16 cellular contexts compared by ENCODE assay signal in genomic region chr2:46305177-46305576, GRCh38. TPM values are rescaled to one million over a fixed set of nuclear protein-coding genes. Genes with fewer than 3 reads are reported as not detected.
DNase-seq lines count a peak whose midpoint lies in the region; ATAC-seq and TF ChIP-seq lines count a peak whose summit lies in the region.
"Had no signal": no experiment of that assay in that cellular context is flagged by ENCODE, and none has a peak within 500 bp of the region (broad histone marks: within the 10 kb centered on the region; RNA-seq: fewer than 3 reads in every experiment).

No MANE protein-coding gene starts in this region.

- in situ Hi-C loops in gastrocnemius medialis (cut with MboI; ENCODE audit: low sequenced_read_pairs in 4 of 4), result no loop called here

- no peak for DNase-seq in activated CD4-positive, alpha-beta T cell treated with anti-CD3 and anti-CD28 coated beads, Interleukin-2, amount 10 ng/mL, durations not matched to agents 24 days and 14 days
- DNase-seq in activated CD4-positive, alpha-beta T cell treated with anti-CD3 and anti-CD28 coated beads, Interleukin-2, amount 50 U/mL, for 1 hour, result no peak
- DNase-seq in Jurkat, Clone E6-1 (ENCODE audit: low read depth, low spot score), result no peak
- no peak for DNase-seq in central memory CD8-positive, alpha-beta T cell (ENCODE audit: low spot score in 2 of 2)
- DNase-seq in gastrocnemius medialis (no peak), NCI-H2227 (lab: John Stamatoyannopoulos, UW; ENCODE audit: unreplicated experiment) (no peak)
- DNase-seq in activated T-cell treated with anti-CD3 and anti-CD28 coated beads, Interleukin-2, amount 50 U/mL, for 72 hours, result no peak
- DNase-seq: GF-D8, H7, IMR-90, NCI-H1417 treated with DMSO at 0.1 percent for 48 hours, ovary, SK-N-SH, spleen, WERI-Rb-1 had no signal

- H3K27me3 Mint-ChIP-seq in activated CD4-positive, alpha-beta T cell treated with anti-CD3 and anti-CD28 coated beads, Interleukin-2, amount 10 ng/mL, durations not matched to agents 24 days and 14 days, result peaks cover 67% of the 10 kb centered on the region
- peaks cover 52% of the 10 kb centered on the region for H3K27me3 Mint-ChIP-seq in central memory CD8-positive, alpha-beta T cell
- peaks cover 68% of the 10 kb centered on the region for H3K27me3 Mint-ChIP-seq in activated T-cell treated with anti-CD3 and anti-CD28 coated beads, Interleukin-2, amount 50 U/mL, for 72 hours (ENCODE audit: low read depth)

- TF ChIP-seq CTCF in gastrocnemius medialis (IDR thresholded peaks at IDR 0.05 in 4 of 5, conservative IDR thresholded peaks at IDR 0.05 in 1 of 5), result no peak

- no peak for TF ChIP-seq POLR2A in gastrocnemius medialis (IDR thresholded peaks at IDR 0.05)

- no peaks in the 10 kb centered on the region for H3K36me3 ChIP-seq in gastrocnemius medialis
- H3K36me3 ChIP-seq: ovary, spleen, WERI-Rb-1 had no signal

- intact Hi-C loops in activated CD4-positive, alpha-beta T cell treated with anti-CD3 and anti-CD28 coated beads, Interleukin-2, amount 10 ng/mL, durations not matched to agents 24 days and 14 days (cut with micrococcal nuclease), result no loop called here
- intact Hi-C loops in gastrocnemius medialis (cut with DNase I; ENCODE audit: low total_unique reads), result no loop called here

- peak overlapping the region; percentile 11; the same call in 1 of the 2 replicates for H3K4me3 ChIP-seq in Jurkat, Clone E6-1 (ENCODE audit: low read length)
- H3K4me3 ChIP-seq in gastrocnemius medialis, result no peak overlapping the region
- H3K4me3 ChIP-seq: ovary, spleen had no signal

- peaks cover 8% of the 10 kb centered on the region for H3K36me3 Mint-ChIP-seq in activated CD4-positive, alpha-beta T cell treated with anti-CD3 and anti-CD28 coated beads, Interleukin-2, amount 10 ng/mL, durations not matched to agents 24 days and 14 days (ENCODE audit: low read depth)
- no peaks in the 10 kb centered on the region for H3K36me3 Mint-ChIP-seq in central memory CD8-positive, alpha-beta T cell (ENCODE audit: insufficient read depth)
- H3K36me3 Mint-ChIP-seq in activated T-cell treated with anti-CD3 and anti-CD28 coated beads, Interleukin-2, amount 50 U/mL, for 72 hours (ENCODE audit: insufficient read depth in 2 of 2), result peaks cover 0 to 5% of the 10 kb centered on the region in 2 donors

- peak overlapping the region; percentile 38 for H3K27ac Mint-ChIP-seq in activated CD4-positive, alpha-beta T cell treated with anti-CD3 and anti-CD28 coated beads, Interleukin-2, amount 10 ng/mL, durations not matched to agents 24 days and 14 days
- H3K27ac Mint-ChIP-seq in central memory CD8-positive, alpha-beta T cell (ENCODE audit: low read depth), result peak overlapping the region; percentile 50
- H3K27ac Mint-ChIP-seq in activated T-cell treated with anti-CD3 and anti-CD28 coated beads, Interleukin-2, amount 50 U/mL, for 72 hours, result no peak overlapping the region

- peaks cover 29% of the 10 kb centered on the region for H3K4me1 Mint-ChIP-seq in activated CD4-positive, alpha-beta T cell treated with anti-CD3 and anti-CD28 coated beads, Interleukin-2, amount 10 ng/mL, durations not matched to agents 24 days and 14 days
- H3K4me1 Mint-ChIP-seq in central memory CD8-positive, alpha-beta T cell, result peaks cover 28% of the 10 kb centered on the region
- H3K4me1 Mint-ChIP-seq in activated T-cell treated with anti-CD3 and anti-CD28 coated beads, Interleukin-2, amount 50 U/mL, for 72 hours (ENCODE audit: low read depth), result peaks cover 28% of the 10 kb centered on the region

- ATAC-seq in central memory CD8-positive, alpha-beta T cell (replicated peaks; ENCODE audit: extremely low read depth, poor library complexity, severe bottlenecking), result no peak
- ATAC-seq in gastrocnemius medialis (no peak), HG02678 (IDR thresholded peaks at IDR 0.05; ENCODE audit: unreplicated experiment) (no peak)
- ATAC-seq in activated T-cell treated with anti-CD3 and anti-CD28 coated beads, Interleukin-2, amount 50 U/mL, for 72 hours (replicated peaks in 1 of 2), result no peak

- H3K9me3 Mint-ChIP-seq in activated CD4-positive, alpha-beta T cell treated with anti-CD3 and anti-CD28 coated beads, Interleukin-2, amount 10 ng/mL, durations not matched to agents 24 days and 14 days, result peaks cover 12% of the 10 kb centered on the region
- no peaks in the 10 kb centered on the region for H3K9me3 Mint-ChIP-seq in central memory CD8-positive, alpha-beta T cell
- H3K9me3 Mint-ChIP-seq in activated T-cell treated with anti-CD3 and anti-CD28 coated beads, Interleukin-2, amount 50 U/mL, for 72 hours, result peaks cover 1 to 6% of the 10 kb centered on the region in 2 donors

- peak overlapping the region; percentile 56 for H3K4me3 Mint-ChIP-seq in activated CD4-positive, alpha-beta T cell treated with anti-CD3 and anti-CD28 coated beads, Interleukin-2, amount 10 ng/mL, durations not matched to agents 24 days and 14 days
- peak overlapping the region; percentile 71 for H3K4me3 Mint-ChIP-seq in central memory CD8-positive, alpha-beta T cell
- H3K4me3 Mint-ChIP-seq in activated T-cell treated with anti-CD3 and anti-CD28 coated beads, Interleukin-2, amount 50 U/mL, for 72 hours, result peak overlapping the region in 1 of 2 donors; percentile 56

- H3K4me1 ChIP-seq in gastrocnemius medialis, result peaks cover 42 to 63% of the 10 kb centered on the region in 2 donors

- no peaks in the 10 kb centered on the region for H3K9me3 ChIP-seq in gastrocnemius medialis
- H3K9me3 ChIP-seq: ovary, SK-N-SH, spleen had no signal

- H3K27ac ChIP-seq in gastrocnemius medialis, result peak overlapping the region; percentile 61 to 96 (median 72)
- H3K27ac ChIP-seq: ovary, WERI-Rb-1 had no signal

- no peaks in the 10 kb centered on the region for H3K27me3 ChIP-seq in gastrocnemius medialis
- H3K27me3 ChIP-seq: ovary had no signal

RNA-seq across cellular contexts. Expression of gene EPAS1, which starts 8.0 kb away (rescaled TPM):
- total RNA-seq in activated CD4-positive, alpha-beta T cell treated with anti-CD3 and anti-CD28 coated beads, Interleukin-2, amount 10 ng/mL, durations not matched to agents 24 days and 14 days, result 16.2 and 19.4 TPM in 2 replicates
- 2.5 TPM for polyA plus RNA-seq in Jurkat, Clone E6-1 (2012; ENCODE audit: insufficient read depth, insufficient read length)
- 10 to 100 TPM; 61.5 to 95.1 (median 90.0) TPM for total RNA-seq in gastrocnemius medialis
- total RNA-seq in activated T-cell treated with anti-CD3 and anti-CD28 coated beads, Interleukin-2, amount 50 U/mL, for 72 hours, result 100 to 1,000 TPM in 1 of 2 donors, 10 to 100 TPM in 1; 50.8 to 219 TPM
